In genomic region chrX:35741142-35741541, GRCh38 we compare ENCODE assay signal across 26 cellular contexts. TPM values are rescaled to one million over a fixed set of nuclear protein-coding genes. Genes with fewer than 3 reads are reported as not detected.
A peak's percentile ranks its signal among the peaks of the same experiment; 100 is the strongest.
DNase-seq lines count a peak whose midpoint lies in the region; ATAC-seq and TF ChIP-seq lines count a peak whose summit lies in the region.
"Had no signal": no experiment of that assay in that cellular context is flagged by ENCODE, and none has a peak within 500 bp of the region (broad histone marks: within the 10 kb centered on the region; RNA-seq: fewer than 3 reads in every experiment).

No MANE protein-coding gene starts in this region.

- DNase-seq in activated naive CD8-positive, alpha-beta T cell treated with anti-CD3 and anti-CD28 coated beads, Interleukin-2, amount 10 ng/mL, durations not matched to agents 7 days and 5 days = no peak
- no peak for DNase-seq in activated naive CD8-positive, alpha-beta T cell treated with anti-CD3 and anti-CD28 coated beads for 36 hours
- no peak for DNase-seq in WTC11 (ENCODE audit: low spot score)
- no peak for DNase-seq in nephron progenitor cell
- DNase-seq in activated CD4-positive, alpha-beta memory T cell treated with anti-CD3 and anti-CD28 coated beads for 36 hours = no peak
- no peak for DNase-seq in activated CD4-positive, CD25-positive, alpha-beta regulatory T cell treated with anti-CD3 and anti-CD28 coated beads, Interleukin-2, amount 50 U/mL, for 72 hours
- DNase-seq: 8988T; ACHN; BE2C; C1 segment of cervical spinal cord; CD4-positive, alpha-beta memory T cell; CD4-positive, CD25-positive, alpha-beta regulatory T cell; CD8-positive, alpha-beta memory T cell; COR-L47; DMS 273 treated with DMSO at 0.1 percent for 48 hours; DMS153; DMS53; DMS79; DND-41; EL; GDM1 had no signal

- H3K27me3 Mint-ChIP-seq in activated naive CD8-positive, alpha-beta T cell treated with anti-CD3 and anti-CD28 coated beads, Interleukin-2, amount 10 ng/mL, durations not matched to agents 7 days and 5 days = no peaks in the 10 kb centered on the region
- H3K27me3 Mint-ChIP-seq in activated naive CD8-positive, alpha-beta T cell treated with anti-CD3 and anti-CD28 coated beads for 36 hours = no peaks in the 10 kb centered on the region
- H3K27me3 Mint-ChIP-seq in WTC11 (ENCODE audit: low read depth) (peaks cover 66% of the 10 kb centered on the region), nephron progenitor cell (ENCODE audit: low read depth, poor library complexity) (no peaks in the 10 kb centered on the region)
- H3K27me3 Mint-ChIP-seq in activated CD4-positive, alpha-beta memory T cell treated with anti-CD3 and anti-CD28 coated beads for 36 hours = no peaks in the 10 kb centered on the region
- H3K27me3 Mint-ChIP-seq: CD4-positive, alpha-beta memory T cell; CD4-positive, CD25-positive, alpha-beta regulatory T cell; CD8-positive, alpha-beta memory T cell had no signal

- intact Hi-C loops in activated CD4-positive, alpha-beta memory T cell treated with anti-CD3 and anti-CD28 coated beads for 36 hours (cut with micrococcal nuclease) = no loop called here

- H3K9me3 Mint-ChIP-seq in activated naive CD8-positive, alpha-beta T cell treated with anti-CD3 and anti-CD28 coated beads, Interleukin-2, amount 10 ng/mL, durations not matched to agents 7 days and 5 days = no peaks in the 10 kb centered on the region
- no peaks in the 10 kb centered on the region for H3K9me3 Mint-ChIP-seq in activated naive CD8-positive, alpha-beta T cell treated with anti-CD3 and anti-CD28 coated beads for 36 hours
- H3K9me3 Mint-ChIP-seq in WTC11 = no peaks in the 10 kb centered on the region
- H3K9me3 Mint-ChIP-seq in nephron progenitor cell = peaks cover 7% of the 10 kb centered on the region
- H3K9me3 Mint-ChIP-seq in activated CD4-positive, alpha-beta memory T cell treated with anti-CD3 and anti-CD28 coated beads for 36 hours = no peaks in the 10 kb centered on the region

- no peaks in the 10 kb centered on the region for H3K4me1 Mint-ChIP-seq in activated naive CD8-positive, alpha-beta T cell treated with anti-CD3 and anti-CD28 coated beads, Interleukin-2, amount 10 ng/mL, durations not matched to agents 7 days and 5 days
- no peaks in the 10 kb centered on the region for H3K4me1 Mint-ChIP-seq in activated naive CD8-positive, alpha-beta T cell treated with anti-CD3 and anti-CD28 coated beads for 36 hours
- H3K4me1 Mint-ChIP-seq in WTC11 (no peaks in the 10 kb centered on the region), nephron progenitor cell (no peaks in the 10 kb centered on the region)
- no peaks in the 10 kb centered on the region for H3K4me1 Mint-ChIP-seq in activated CD4-positive, alpha-beta memory T cell treated with anti-CD3 and anti-CD28 coated beads for 36 hours (ENCODE audit: low read depth)
- H3K4me1 Mint-ChIP-seq: CD14-positive monocyte; CD4-positive, alpha-beta memory T cell; CD4-positive, CD25-positive, alpha-beta regulatory T cell; CD8-positive, alpha-beta memory T cell had no signal

- H3K36me3 Mint-ChIP-seq in activated naive CD8-positive, alpha-beta T cell treated with anti-CD3 and anti-CD28 coated beads, Interleukin-2, amount 10 ng/mL, durations not matched to agents 7 days and 5 days = no peaks in the 10 kb centered on the region
- H3K36me3 Mint-ChIP-seq in activated naive CD8-positive, alpha-beta T cell treated with anti-CD3 and anti-CD28 coated beads for 36 hours = no peaks in the 10 kb centered on the region
- H3K36me3 Mint-ChIP-seq in WTC11 = no peaks in the 10 kb centered on the region
- H3K36me3 Mint-ChIP-seq in nephron progenitor cell (ENCODE audit: low read depth) = no peaks in the 10 kb centered on the region
- H3K36me3 Mint-ChIP-seq in activated CD4-positive, alpha-beta memory T cell treated with anti-CD3 and anti-CD28 coated beads for 36 hours = no peaks in the 10 kb centered on the region
- H3K36me3 Mint-ChIP-seq: CD14-positive monocyte; CD4-positive, alpha-beta memory T cell; CD4-positive, CD25-positive, alpha-beta regulatory T cell; CD8-positive, alpha-beta memory T cell had no signal

- H3K4me3 Mint-ChIP-seq in activated naive CD8-positive, alpha-beta T cell treated with anti-CD3 and anti-CD28 coated beads, Interleukin-2, amount 10 ng/mL, durations not matched to agents 7 days and 5 days = no peak overlapping the region
- no peak overlapping the region for H3K4me3 Mint-ChIP-seq in activated naive CD8-positive, alpha-beta T cell treated with anti-CD3 and anti-CD28 coated beads for 36 hours
- H3K4me3 Mint-ChIP-seq in WTC11 (no peak overlapping the region), nephron progenitor cell (peak overlapping the region; percentile 16)
- no peak overlapping the region for H3K4me3 Mint-ChIP-seq in activated CD4-positive, alpha-beta memory T cell treated with anti-CD3 and anti-CD28 coated beads for 36 hours
- H3K4me3 Mint-ChIP-seq: CD14-positive monocyte; CD4-positive, alpha-beta memory T cell; CD4-positive, CD25-positive, alpha-beta regulatory T cell; CD8-positive, alpha-beta memory T cell had no signal

- ATAC-seq in activated naive CD8-positive, alpha-beta T cell treated with anti-CD3 and anti-CD28 coated beads, Interleukin-2, amount 10 ng/mL, durations not matched to agents 7 days and 5 days (ENCODE audit: low read depth) = no peak
- ATAC-seq in WTC11 (no peak), GM21360 (IDR thresholded peaks at IDR 0.05; ENCODE audit: unreplicated experiment) (no peak)
- ATAC-seq: GM12878 had no signal

- H3K27ac Mint-ChIP-seq in activated naive CD8-positive, alpha-beta T cell treated with anti-CD3 and anti-CD28 coated beads, Interleukin-2, amount 10 ng/mL, durations not matched to agents 7 days and 5 days = peak overlapping the region; percentile 61
- no peak overlapping the region for H3K27ac Mint-ChIP-seq in activated naive CD8-positive, alpha-beta T cell treated with anti-CD3 and anti-CD28 coated beads for 36 hours
- H3K27ac Mint-ChIP-seq in WTC11 = no peak overlapping the region
- no peak overlapping the region for H3K27ac Mint-ChIP-seq in nephron progenitor cell
- no peak overlapping the region for H3K27ac Mint-ChIP-seq in activated CD4-positive, alpha-beta memory T cell treated with anti-CD3 and anti-CD28 coated beads for 36 hours
- H3K27ac Mint-ChIP-seq: CD14-positive monocyte; CD4-positive, alpha-beta memory T cell; CD4-positive, CD25-positive, alpha-beta regulatory T cell; CD8-positive, alpha-beta memory T cell had no signal

- POLR2A ChIA-PET in activated naive CD8-positive, alpha-beta T cell treated with anti-CD3 and anti-CD28 coated beads, Interleukin-2, amount 10 ng/mL, durations not matched to agents 7 days and 5 days (lab: Charles Lee) = no interaction called here
- POLR2A ChIA-PET in WTC11 (lab: Charles Lee) = no interaction called here
- POLR2A ChIA-PET in activated CD4-positive, alpha-beta memory T cell treated with anti-CD3 and anti-CD28 coated beads for 36 hours (lab: Charles Lee) = no interaction called here

- TF ChIP-seq CTCF in WTC11 (IDR thresholded peaks at IDR 0.05) (no peak), nephron progenitor cell (IDR thresholded peaks at IDR 0.05) (no peak)

- CTCF ChIA-PET in WTC11 (lab: Charles Lee) = no interaction called here
- CTCF ChIA-PET in activated CD4-positive, alpha-beta memory T cell treated with anti-CD3 and anti-CD28 coated beads for 36 hours (lab: Charles Lee) = no interaction called here

TF ChIP-seq in WTC11, 78 proteins besides CTCF, POLR2A, EP300 and RAD21:
- 0 out of 2 replicates have a peak, but pooled peaks have one; percentile 60 for TF ChIP-seq ZNF512 (CRISPR knock-in tag; IDR thresholded peaks at IDR 0.05; ENCODE audit: borderline replicate concordance)
- TF ChIP-seq NFE2L1 (CRISPR knock-in tag; IDR thresholded peaks at IDR 0.05) = no peak
- TF ChIP-seq JAZF1 (CRISPR knock-in tag; IDR thresholded peaks at IDR 0.05) = no peak

RNA-seq across cellular contexts. Expression of gene MAGEB16, which starts 57.0 kb away (rescaled TPM):
- not detected for total RNA-seq in activated naive CD8-positive, alpha-beta T cell treated with anti-CD3 and anti-CD28 coated beads, Interleukin-2, amount 10 ng/mL, durations not matched to agents 7 days and 5 days
- not detected for total RNA-seq in activated naive CD8-positive, alpha-beta T cell treated with anti-CD3 and anti-CD28 coated beads for 36 hours
- not detected in 3 replicates for total RNA-seq in WTC11 (2021)
- not detected for total RNA-seq in activated CD4-positive, alpha-beta memory T cell treated with anti-CD3 and anti-CD28 coated beads for 36 hours
- total RNA-seq: A673; CD4-positive, alpha-beta memory T cell; CD4-positive, CD25-positive, alpha-beta regulatory T cell; CD8-positive, alpha-beta memory T cell; G401 had no signal
